ENCODE assay signal across 21 cellular contexts in the genomic region with DNA sequence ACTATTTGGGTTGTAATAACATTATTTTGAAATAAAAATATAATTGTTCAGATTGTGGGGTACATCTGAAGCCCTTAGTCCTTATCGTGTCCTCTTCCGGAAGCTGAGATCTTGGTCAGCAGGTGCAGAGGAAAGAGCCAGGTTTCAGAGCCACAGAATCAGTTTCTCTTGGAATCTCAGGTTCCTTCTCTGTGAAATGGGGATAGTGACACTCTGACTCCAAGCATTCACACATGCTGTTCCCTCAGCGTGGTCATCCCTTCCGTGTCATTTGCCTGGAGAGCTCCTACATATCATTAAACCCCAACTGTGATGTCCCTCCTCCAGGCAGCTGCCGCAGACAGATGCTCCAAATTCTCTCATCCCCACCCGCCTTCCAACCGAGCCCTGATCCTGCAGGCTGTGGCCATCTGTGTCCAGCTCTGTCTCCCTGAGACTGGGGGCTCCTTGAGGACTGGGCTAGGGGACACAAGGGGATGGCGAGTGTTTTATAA. TPM values are rescaled to one million over a fixed set of nuclear protein-coding genes. Genes with fewer than 3 reads are reported as not detected.
DNase-seq lines count a peak whose midpoint lies in the region; ATAC-seq, FAIRE-seq and TF ChIP-seq lines count a peak whose summit lies in the region.
"Had no signal": no experiment of that assay in that cellular context is flagged by ENCODE, and none has a peak within 500 bp of the region (broad histone marks: within the 10 kb centered on the region; RNA-seq: fewer than 3 reads in every experiment).

No MANE protein-coding gene starts in this region.

- no peaks in the 10 kb centered on the region for H3K79me1 ChIP-seq in H1 (ENCODE audit: low read depth, low read length)

- no peaks in the 10 kb centered on the region; a peak in 1 of 8 replicates for H3K36me3 ChIP-seq in H1 (ENCODE audit: control insufficient read depth in 2 of 4, insufficient read depth in 4 of 4, low read length in 3 of 4)
- H3K36me3 ChIP-seq in gastrocnemius medialis = no peaks in the 10 kb centered on the region
- H3K36me3 ChIP-seq in vagina = no peaks in the 10 kb centered on the region
- H3K36me3 ChIP-seq: MG63 had no signal

- H3K27me3 ChIP-seq in right cardiac atrium (ENCODE audit: control insufficient read depth, insufficient read depth) (no peaks in the 10 kb centered on the region), H1 (replicated peaks in 1 of 4; ENCODE audit: control insufficient read depth in 3 of 4, extremely low read depth in 1 of 4, insufficient read depth in 3 of 4, low read length in 3 of 4) (no peaks in the 10 kb centered on the region), gastrocnemius medialis (no peaks in the 10 kb centered on the region), vagina (no peaks in the 10 kb centered on the region)
- H3K27me3 ChIP-seq: MG63 had no signal

- H2BK120ac ChIP-seq in H1 (replicated peaks; ENCODE audit: low read depth, low read length) = no peak overlapping the region

- H3K9me3 ChIP-seq in right cardiac atrium (ENCODE audit: control insufficient read depth, low read length) = no peaks in the 10 kb centered on the region
- H3K9me3 ChIP-seq in H1 (ENCODE audit: insufficient read depth in 2 of 2, low read depth in 1 of 2, low read length in 1 of 2) = no peaks in the 10 kb centered on the region
- H3K9me3 ChIP-seq in gastrocnemius medialis = no peaks in the 10 kb centered on the region
- no peaks in the 10 kb centered on the region for H3K9me3 ChIP-seq in vagina
- H3K9me3 ChIP-seq: MG63 had no signal

- CTCF ChIA-PET in H1 (lab: Charles Lee; ENCODE audit: partially characterized antibody) = interaction anchor here (0.6 to 2.7 kb wide), 5 partner anchors 9 to 130 kb away, joined by 3 to 13 read pairs (median 3); no protein-coding TSS in a partner anchor
- CTCF ChIA-PET in activated naive CD4-positive, alpha-beta T cell treated with anti-CD3 and anti-CD28 coated beads, Interleukin-2, amount 10 ng/mL, durations not matched to agents 7 days and 5 days (lab: Charles Lee) = no interaction called here

- no peak overlapping the region for H3K27ac Mint-ChIP-seq in activated naive CD4-positive, alpha-beta T cell treated with anti-CD3 and anti-CD28 coated beads, Interleukin-2, amount 10 ng/mL, durations not matched to agents 7 days and 5 days
- H3K27ac Mint-ChIP-seq in stimulated activated naive CD8-positive, alpha-beta T cell treated with anti-CD3 and anti-CD28 coated beads, Interleukin-15, amount 100 ng/mL, for 72 hours = no peak overlapping the region
- H3K27ac Mint-ChIP-seq: activated naive CD8-positive, alpha-beta T cell; activated T-cell treated with anti-CD3 and anti-CD28 coated beads, Interleukin-2, amount 50 U/mL, for 72 hours; CD4-positive, alpha-beta T cell; H9; stimulated activated naive CD8-positive, alpha-beta T cell treated with anti-CD3 and anti-CD28 coated beads, Interleukin-15, Interleukin-2, amounts not matched to agents 100 ng/mL and 50 ng/mL, for 24 hours had no signal

- H3K18ac ChIP-seq in H1 (ENCODE audit: extremely low read depth, low read length) = no peak overlapping the region

- H2BK5ac ChIP-seq in H1 (ENCODE audit: low read depth, low read length) = no peak overlapping the region

- H2BK15ac ChIP-seq in H1 (ENCODE audit: low read length) = no peak overlapping the region

- no peak overlapping the region for H2BK12ac ChIP-seq in H1 (ENCODE audit: low read depth, low read length)

- 94% methylated on average over 8 of the region's 8 CpGs for WGBS in right cardiac atrium
- WGBS in H1 (ENCODE audit: extremely low coverage in 1 of 2, insufficient coverage in 1 of 2, insufficient read length in 1 of 2, insufficient replicate concordance in 2 of 2, low coverage in 1 of 2, low lambda C conversion rate in 2 of 2, missing lambda C conversion rate in 1 of 2), 2 experiments = 85% methylated on average over 8 of the region's 8 CpGs; no CpG with 5 or more reads in 1 of the 2 experiments

- H3K27me3 Mint-ChIP-seq in activated naive CD4-positive, alpha-beta T cell treated with anti-CD3 and anti-CD28 coated beads, Interleukin-2, amount 10 ng/mL, durations not matched to agents 7 days and 5 days = peaks cover 8% of the 10 kb centered on the region
- H3K27me3 Mint-ChIP-seq in stimulated activated naive CD8-positive, alpha-beta T cell treated with anti-CD3 and anti-CD28 coated beads, Interleukin-15, amount 100 ng/mL, for 72 hours = peaks cover 23% of the 10 kb centered on the region
- H3K27me3 Mint-ChIP-seq: activated naive CD8-positive, alpha-beta T cell; CD4-positive, alpha-beta T cell; stimulated activated naive CD8-positive, alpha-beta T cell treated with anti-CD3 and anti-CD28 coated beads, Interleukin-15, Interleukin-2, amounts not matched to agents 100 ng/mL and 50 ng/mL, for 24 hours had no signal

- H3K36me3 Mint-ChIP-seq in activated naive CD4-positive, alpha-beta T cell treated with anti-CD3 and anti-CD28 coated beads, Interleukin-2, amount 10 ng/mL, durations not matched to agents 7 days and 5 days = peaks cover 3% of the 10 kb centered on the region
- H3K36me3 Mint-ChIP-seq: activated naive CD8-positive, alpha-beta T cell had no signal

- H2BK20ac ChIP-seq in H1 (ENCODE audit: low read length) = no peak overlapping the region

- H3K4me1 ChIP-seq in right cardiac atrium (ENCODE audit: control insufficient read depth, insufficient read depth, low read length) (peaks cover 12% of the 10 kb centered on the region), H1 (replicated peaks in 1 of 4; ENCODE audit: control insufficient read depth in 3 of 4, insufficient read depth in 4 of 4, low read length in 3 of 4) (no peaks in the 10 kb centered on the region), gastrocnemius medialis (peaks cover 0 to 11% of the 10 kb centered on the region in 2 donors), vagina (peaks cover 9% of the 10 kb centered on the region)

- in situ Hi-C loops in gastrocnemius medialis (cut with MboI; ENCODE audit: low sequenced_read_pairs in 4 of 4) = no loop called here

- H4K5ac ChIP-seq in H1 (ENCODE audit: insufficient read length, low read depth, low read length) = no peak overlapping the region

- no peak overlapping the region for H3K4ac ChIP-seq in H1 (replicated peaks; ENCODE audit: insufficient read length, low read depth, low read length)

- TF ChIP-seq CTCF in H1 (IDR thresholded peaks at IDR 0.05; ENCODE audit: control extremely low read depth in 1 of 3, insufficient read depth in 1 of 3, low read depth in 1 of 3, low read length in 3 of 3) (no peak), gastrocnemius medialis (IDR thresholded peaks at IDR 0.05 in 4 of 5, conservative IDR thresholded peaks at IDR 0.05 in 1 of 5) (no peak), vagina (IDR thresholded peaks at IDR 0.05) (no peak)

- H3K4me1 Mint-ChIP-seq in activated naive CD4-positive, alpha-beta T cell treated with anti-CD3 and anti-CD28 coated beads, Interleukin-2, amount 10 ng/mL, durations not matched to agents 7 days and 5 days = peaks cover 66% of the 10 kb centered on the region
- peaks cover 36% of the 10 kb centered on the region for H3K4me1 Mint-ChIP-seq in stimulated activated naive CD8-positive, alpha-beta T cell treated with anti-CD3 and anti-CD28 coated beads, Interleukin-15, amount 100 ng/mL, for 72 hours

- H4K91ac ChIP-seq in H1 (replicated peaks; ENCODE audit: insufficient read length, low read length) = no peak overlapping the region

- TF ChIP-seq POLR2A in H1 (IDR thresholded peaks at IDR 0.05; ENCODE audit: control extremely low read depth in 1 of 2, low read depth in 2 of 2, low read length in 2 of 2) (no peak), gastrocnemius medialis (IDR thresholded peaks at IDR 0.05) (no peak), vagina (IDR thresholded peaks at IDR 0.05) (no peak)

- peaks cover 0 to 10% of the 10 kb centered on the region in 2 experiments for H4K20me1 ChIP-seq in H1 (replicated peaks in 1 of 2; ENCODE audit: control insufficient read depth in 1 of 2, insufficient read depth in 2 of 2, low read length in 2 of 2)

- H3K9me3 Mint-ChIP-seq in activated naive CD4-positive, alpha-beta T cell treated with anti-CD3 and anti-CD28 coated beads, Interleukin-2, amount 10 ng/mL, durations not matched to agents 7 days and 5 days = no peaks in the 10 kb centered on the region
- H3K9me3 Mint-ChIP-seq in stimulated activated naive CD8-positive, alpha-beta T cell treated with anti-CD3 and anti-CD28 coated beads, Interleukin-15, amount 100 ng/mL, for 72 hours = peaks cover 0 to 8% of the 10 kb centered on the region in 2 donors
- H3K9me3 Mint-ChIP-seq: activated T-cell treated with anti-CD3 and anti-CD28 coated beads, Interleukin-2, amount 50 U/mL, for 72 hours; CD4-positive, alpha-beta T cell; stimulated activated naive CD8-positive, alpha-beta T cell treated with anti-CD3 and anti-CD28 coated beads, Interleukin-15, Interleukin-2, amounts not matched to agents 100 ng/mL and 50 ng/mL, for 24 hours had no signal

- H3K56ac ChIP-seq in H1 (replicated peaks; ENCODE audit: insufficient read length, low read depth, low read length) = no peak overlapping the region

- no peak overlapping the region for H3K14ac ChIP-seq in H1 (ENCODE audit: insufficient read length)

- no peak for FAIRE-seq in H1 (lab: Jason Lieb, UNC)

- TF ChIP-seq EP300 in H1 (IDR thresholded peaks at IDR 0.05; ENCODE audit: borderline replicate concordance in 1 of 2, low read depth in 2 of 2, low read length in 2 of 2) = no peak

- H3K4me3 Mint-ChIP-seq in activated naive CD4-positive, alpha-beta T cell treated with anti-CD3 and anti-CD28 coated beads, Interleukin-2, amount 10 ng/mL, durations not matched to agents 7 days and 5 days = no peak overlapping the region
- H3K4me3 Mint-ChIP-seq in stimulated activated naive CD8-positive, alpha-beta T cell treated with anti-CD3 and anti-CD28 coated beads, Interleukin-15, amount 100 ng/mL, for 72 hours = no peak overlapping the region
- H3K4me3 Mint-ChIP-seq: activated naive CD8-positive, alpha-beta T cell; activated T-cell treated with anti-CD3 and anti-CD28 coated beads, Interleukin-2, amount 50 U/mL, for 72 hours; CD4-positive, alpha-beta T cell; H9; stimulated activated naive CD8-positive, alpha-beta T cell treated with anti-CD3 and anti-CD28 coated beads, Interleukin-15, Interleukin-2, amounts not matched to agents 100 ng/mL and 50 ng/mL, for 24 hours had no signal

- no peak overlapping the region for H3K23ac ChIP-seq in H1 (ENCODE audit: insufficient read length)

- no peak overlapping the region for H4K8ac ChIP-seq in H1 (ENCODE audit: extremely low read depth, insufficient read depth, low read length)

- H2AFZ ChIP-seq in H1 (ENCODE audit: low read length) = no peak overlapping the region

- no peak overlapping the region for H3K9ac ChIP-seq in H1 (replicated peaks in 1 of 4; ENCODE audit: extremely low read depth in 1 of 4, low read depth in 3 of 4, low read length in 3 of 4)

- H3K27ac ChIP-seq in right cardiac atrium (ENCODE audit: low read length) (peak overlapping the region; percentile 83), H1 (ENCODE audit: low read depth, low read length) (no peak overlapping the region), gastrocnemius medialis (peak overlapping the region; percentile 72 to 84 (median 78)), vagina (peak overlapping the region; percentile 12)

- POLR2A ChIA-PET in H1 (lab: Charles Lee; ENCODE audit: partially characterized antibody) = no interaction called here

- H3K4me3 ChIP-seq in right cardiac atrium (ENCODE audit: low read length) (no peak overlapping the region), H1 (ENCODE audit: extremely low read depth in 1 of 4, insufficient read depth in 2 of 4, low read depth in 3 of 4, low read length in 4 of 4) (no peak overlapping the region), gastrocnemius medialis (no peak overlapping the region), vagina (no peak overlapping the region)
- H3K4me3 ChIP-seq: MG63 had no signal

- DNase-seq in right cardiac atrium = peak in 2 of 3 donors; percentile 9 to 34
- no peak for DNase-seq in Right ventricle myocardium superior
- DNase-seq in H1 (ENCODE audit: low read depth in 1 of 2, low spot score in 2 of 2) = no peak
- no peak for DNase-seq in gastrocnemius medialis
- DNase-seq in vagina (ENCODE audit: extremely low spot score in 2 of 2) = no peak
- DNase-seq in activated CD4-positive, alpha-beta T cell treated with anti-CD3 and anti-CD28 coated beads for 48 hours = no peak
- DNase-seq in activated naive CD4-positive, alpha-beta T cell treated with anti-CD3 and anti-CD28 coated beads, Interleukin-2, amount 10 ng/mL, durations not matched to agents 7 days and 5 days = no peak
- no peak for DNase-seq in stimulated activated naive CD8-positive, alpha-beta T cell treated with anti-CD3 and anti-CD28 coated beads, Interleukin-15, amount 100 ng/mL, for 72 hours
- DNase-seq: activated CD4-positive, CD25-positive, alpha-beta regulatory T cell; activated T-cell treated with anti-CD3 and anti-CD28 coated beads, Interleukin-2, amount 50 U/mL, for 72 hours; CD4-positive, alpha-beta T cell; DMS53; foreskin fibroblast; H9; MG63; NCI-H146; NCI-H2171 treated with DMSO at 0.1 percent for 48 hours; NCI-H69; SHP77 treated with DMSO at 0.1 percent for 48 hours had no signal

- H3K79me2 ChIP-seq in H1 (ENCODE audit: control insufficient read depth in 1 of 2, insufficient read depth in 2 of 2, low read length in 2 of 2) = peaks cover 0 to 3% of the 10 kb centered on the region in 2 experiments; a peak in 1 of 4 replicates

- TF ChIP-seq RAD21 in H1 (IDR thresholded peaks at IDR 0.05 in 1 of 2, conservative IDR thresholded peaks at IDR 0.05 in 1 of 2; ENCODE audit: low read depth in 2 of 2, low read length in 2 of 2) = no peak

- H3K4me2 ChIP-seq in H1 (ENCODE audit: insufficient read depth in 1 of 2, low read depth in 2 of 2, low read length in 2 of 2) = no peak overlapping the region

- H2AK5ac ChIP-seq in H1 (ENCODE audit: low read depth, low read length) = no peak overlapping the region

- intact Hi-C loops in right cardiac atrium (cut with DNase I) = loop anchor here in 1 of 4 donors (10.0 kb wide), 1 partner anchor 67 kb away; a partner anchor contains a TSS
- intact Hi-C loops in Right ventricle myocardium superior (cut with DNase I) = loop anchor here (5.0 kb wide), 1 partner anchor 65 kb away; a partner anchor contains a TSS
- intact Hi-C loops in gastrocnemius medialis (cut with DNase I; ENCODE audit: low total_unique reads) = no loop called here
- intact Hi-C loops in vagina (cut with DNase I) = loop anchor here (10.0 kb wide), 1 partner anchor 67 kb away; a partner anchor contains a TSS

- peaks cover 11% of the 10 kb centered on the region for H3K23me2 ChIP-seq in H1 (ENCODE audit: low read depth, low read length)

- ATAC-seq in right cardiac atrium (no peak), Right ventricle myocardium superior (ENCODE audit: poor library complexity) (no peak), gastrocnemius medialis (no peak)
- ATAC-seq in stimulated activated naive CD8-positive, alpha-beta T cell treated with anti-CD3 and anti-CD28 coated beads, Interleukin-15, amount 100 ng/mL, for 72 hours = no peak

RNA-seq across cellular contexts. Expression of a gene that starts 59.8 kb away (rescaled TPM):
- total RNA-seq in right cardiac atrium (10 to 100 TPM; 38.7 to 65.5 (median 50.4) TPM), Right ventricle myocardium superior (35.6 TPM), gastrocnemius medialis (100 to 1,000 TPM in 1 of 4 donors, 10 to 100 TPM in 3; 68.2 to 119 (median 73.5) TPM), vagina (84.5 TPM)
- polyA plus RNA-seq in right cardiac atrium (37.1 TPM), H1 (2011; rRNA removed) (30.9 and 45.1 TPM in 2 replicates)
- total RNA-seq in H1 (2021; fragmentation: NEBNext Ultra II Directional; extraction: Animal tissue kit (Norgen Biotek cat#: 25700)) = 37.2 and 37.5 TPM in 2 replicates
- 35.2 TPM for polyA plus RNA-seq in H1 (2011; cell fraction: cytosol; rRNA removed)
- 48.2 TPM for polyA plus RNA-seq in H1 (2011; cell fraction: nucleus; rRNA removed)
- 28.6 to 43.6 TPM (median 38.3 TPM) in 4 replicates for polyA plus RNA-seq in H1 (2012, experiment 1 of 2)
- 39.9 TPM for polyA plus RNA-seq in H1 (2012, experiment 2 of 2)
- 16.6 TPM for polyA plus RNA-seq in H1 (2013, experiment 1 of 2)
- 16.4 TPM for polyA plus RNA-seq in H1 (2013, experiment 2 of 2)
- 24.3 and 31.3 TPM in 2 replicates for polyA minus RNA-seq in H1 (2011; rRNA and poly(A)+ RNA removed)
- 34.6 TPM for polyA minus RNA-seq in H1 (2011; cell fraction: cytosol; rRNA and poly(A)+ RNA removed)
- 27.1 TPM for polyA minus RNA-seq in H1 (2011; cell fraction: nucleus; rRNA and poly(A)+ RNA removed)

Comparison
In these comparisons a context has a peak if more than half of its experiments do, and no peak if none do; other contexts are left out.
1. DNase-seq: peak in right cardiac atrium (2 of 3); none in Right ventricle myocardium superior (single experiment), H1 (0 of 2), gastrocnemius medialis (0 of 2), vagina (0 of 2), activated CD4-positive, alpha-beta T cell treated with anti-CD3 and anti-CD28 coated beads for 48 hours (single experiment), activated naive CD4-positive, alpha-beta T cell treated with anti-CD3 and anti-CD28 coated beads, Interleukin-2, amount 10 ng/mL, durations not matched to agents 7 days and 5 days (single experiment) and stimulated activated naive CD8-positive, alpha-beta T cell treated with anti-CD3 and anti-CD28 coated beads, Interleukin-15, amount 100 ng/mL, for 72 hours (0 of 2).